ENCODE assay signal across 12 cellular contexts in the genomic region with DNA sequence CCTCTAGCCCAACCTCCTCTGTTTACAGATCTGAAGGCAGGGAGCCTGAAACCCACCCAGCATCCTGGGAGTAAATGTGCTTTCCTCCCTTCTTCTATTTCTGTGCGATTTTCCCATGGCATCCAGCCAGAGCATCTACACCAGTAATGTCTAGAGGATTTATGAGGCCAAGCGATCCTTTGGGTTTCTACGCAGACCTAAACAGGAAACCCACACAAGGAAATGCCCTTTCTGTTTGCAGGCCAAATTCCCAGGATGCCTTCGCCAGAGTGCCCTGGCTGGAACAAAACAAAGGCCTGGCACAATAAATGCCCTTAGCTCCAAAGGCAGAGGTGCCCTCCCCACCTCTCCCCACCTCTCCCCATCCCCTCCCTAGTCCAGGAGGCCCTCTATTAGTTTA.
DNase-seq lines count a peak whose midpoint lies in the region; ATAC-seq and TF ChIP-seq lines count a peak whose summit lies in the region.
"Had no signal": no experiment of that assay in that cellular context is flagged by ENCODE, and none has a peak within 500 bp of the region (broad histone marks: within the 10 kb centered on the region; RNA-seq: fewer than 3 reads in every experiment).

No MANE protein-coding gene starts in this region.

- H3K4me3 Mint-ChIP-seq in activated T-cell treated with anti-CD3 and anti-CD28 coated beads, Interleukin-2, amount 50 U/mL, for 24 hours: no peak overlapping the region
- H3K4me3 Mint-ChIP-seq: T-helper 2 cell treated with Interferon-gamma antibody and Interleukin-4, amounts not matched to agents 5 μg/mL and 100 μg/mL, for 36 hours had no signal

- H3K36me3 ChIP-seq in parathyroid adenoma (ENCODE audit: control insufficient read depth, insufficient read depth, low read length): no peaks in the 10 kb centered on the region

- no peak overlapping the region for H3K4me3 ChIP-seq in fibroblast of pulmonary artery (replicated peaks; ENCODE audit: low read depth, low read length)
- H3K4me3 ChIP-seq in parathyroid adenoma (ENCODE audit: low read depth, low read length): no peak overlapping the region

- H3K9me3 Mint-ChIP-seq in activated T-cell treated with anti-CD3 and anti-CD28 coated beads, Interleukin-2, amount 50 U/mL, for 24 hours: no peaks in the 10 kb centered on the region
- H3K9me3 Mint-ChIP-seq: T-helper 2 cell treated with Interferon-gamma antibody and Interleukin-4, amounts not matched to agents 5 μg/mL and 100 μg/mL, for 36 hours had no signal

- H3K36me3 Mint-ChIP-seq in activated T-cell treated with anti-CD3 and anti-CD28 coated beads, Interleukin-2, amount 50 U/mL, for 24 hours (ENCODE audit: low read depth): no peaks in the 10 kb centered on the region
- H3K36me3 Mint-ChIP-seq: type B pancreatic cell had no signal

- H3K27me3 Mint-ChIP-seq in activated T-cell treated with anti-CD3 and anti-CD28 coated beads, Interleukin-2, amount 50 U/mL, for 24 hours: peaks cover 27% of the 10 kb centered on the region
- H3K27me3 Mint-ChIP-seq: type B pancreatic cell had no signal

- H3K27me3 ChIP-seq in parathyroid adenoma (ENCODE audit: control insufficient read depth, insufficient read depth, low read length): no peaks in the 10 kb centered on the region

- no peak overlapping the region for H3K27ac Mint-ChIP-seq in activated T-cell treated with anti-CD3 and anti-CD28 coated beads, Interleukin-2, amount 50 U/mL, for 24 hours
- H3K27ac Mint-ChIP-seq: T-helper 2 cell treated with Interferon-gamma antibody and Interleukin-4, amounts not matched to agents 5 μg/mL and 100 μg/mL, for 36 hours had no signal

- H3K79me2 ChIP-seq in parathyroid adenoma: no peaks in the 10 kb centered on the region

- H3K27ac ChIP-seq in parathyroid adenoma: peak overlapping the region; percentile 29

- no peaks in the 10 kb centered on the region for H3K4me1 Mint-ChIP-seq in activated T-cell treated with anti-CD3 and anti-CD28 coated beads, Interleukin-2, amount 50 U/mL, for 24 hours (ENCODE audit: low read depth)

- H3K9me3 ChIP-seq in parathyroid adenoma (ENCODE audit: control insufficient read depth, low read length): no peaks in the 10 kb centered on the region

- H3K9ac ChIP-seq in parathyroid adenoma: no peak overlapping the region

- H3K4me1 ChIP-seq in parathyroid adenoma: no peaks in the 10 kb centered on the region

- no peak overlapping the region for H2AFZ ChIP-seq in parathyroid adenoma

- TF ChIP-seq CTCF in fibroblast of pulmonary artery (IDR thresholded peaks at IDR 0.05; ENCODE audit: low read length, missing control alignments): no peak
- TF ChIP-seq CTCF in parathyroid adenoma (IDR thresholded peaks at IDR 0.05): no peak

- ATAC-seq in HG03108 (IDR thresholded peaks at IDR 0.05; ENCODE audit: unreplicated experiment) (no peak), HG03280 (IDR thresholded peaks at IDR 0.05; ENCODE audit: unreplicated experiment) (no peak), HG03135 (IDR thresholded peaks at IDR 0.05; ENCODE audit: unreplicated experiment) (no peak)

- DNase-seq in Caki2 (ENCODE audit: low read depth): peak; percentile 41
- peak; percentile 75 for DNase-seq in NCI-H69 (lab: John Stamatoyannopoulos, UW)
- peak; percentile 94 for DNase-seq in fibroblast of pulmonary artery (ENCODE audit: low read depth)
- DNase-seq in activated T-cell treated with anti-CD3 and anti-CD28 coated beads, Interleukin-2, amount 50 U/mL, for 24 hours: no peak
- DNase-seq: activated naive CD4-positive, alpha-beta T cell; NCI-H2107 had no signal

- no peak overlapping the region for H3K4me2 ChIP-seq in parathyroid adenoma (ENCODE audit: low read length)

- in situ Hi-C loops in Caki2 (cut with HindIII; ENCODE audit: low pct_unique_long_range_greater_than_20kb, low sequenced_read_pairs): no loop called here
